ENCODE assay signal across 16 cellular contexts in genomic region chrX:87525771-87526229, GRCh38. TPM values are rescaled to one million over a fixed set of nuclear protein-coding genes. Genes with fewer than 3 reads are reported as not detected.
A peak's percentile ranks its signal among the peaks of the same experiment; 100 is the strongest.
DNase-seq lines count a peak whose midpoint lies in the region; ATAC-seq and TF ChIP-seq lines count a peak whose summit lies in the region.
"Had no signal": no experiment of that assay in that cellular context is flagged by ENCODE, and none has a peak within 500 bp of the region (broad histone marks: within the 10 kb centered on the region; RNA-seq: fewer than 3 reads in every experiment).

No MANE protein-coding gene starts in this region.

- DNase-seq in HPDE6-E6E7 (ENCODE audit: extremely low spot score) (peak; percentile 17), RKO (ENCODE audit: low spot score) (peak; percentile 78), epithelial cell of esophagus (ENCODE audit: low read depth) (peak; percentile 73), renal cortical epithelial cell (ENCODE audit: low read depth) (peak; percentile 33), NCI-H2107 treated with DMSO at 0.1 percent for 48 hours (lab: John Stamatoyannopoulos, UW; ENCODE audit: unreplicated experiment) (no peak)
- DNase-seq in stimulated activated effector memory CD8-positive, alpha-beta T cell treated with anti-CD3 and anti-CD28 coated beads, Interleukin-12 subunit alpha, Interleukin-12 subunit beta, amount 100 ng/mL, for 72 hours (ENCODE audit: low spot score in 2 of 2) = no peak
- no peak for DNase-seq in central memory CD4-positive, alpha-beta T cell
- DNase-seq: activated naive CD4-positive, alpha-beta T cell; left ventricle myocardium superior; NCI-H345; stimulated activated CD4-positive, alpha-beta T cell treated with anti-CD3 and anti-CD28 coated beads, Interleukin-2, amount 100 ng/mL, for 48 hours; transverse colon had no signal

- no peak overlapping the region for H3K27ac Mint-ChIP-seq in stimulated activated effector memory CD8-positive, alpha-beta T cell treated with anti-CD3 and anti-CD28 coated beads, Interleukin-12 subunit alpha, Interleukin-12 subunit beta, amount 100 ng/mL, for 72 hours
- H3K27ac Mint-ChIP-seq: CD14-positive monocyte, WTC11 had no signal

- no peak for ATAC-seq in GM21717 (IDR thresholded peaks at IDR 0.05; ENCODE audit: unreplicated experiment)
- no peak for ATAC-seq in stimulated activated effector memory CD8-positive, alpha-beta T cell treated with anti-CD3 and anti-CD28 coated beads, Interleukin-12 subunit alpha, Interleukin-12 subunit beta, amount 100 ng/mL, for 72 hours
- ATAC-seq: left ventricle myocardium superior, WTC11 had no signal

- H3K9me3 Mint-ChIP-seq in stimulated activated effector memory CD8-positive, alpha-beta T cell treated with anti-CD3 and anti-CD28 coated beads, Interleukin-12 subunit alpha, Interleukin-12 subunit beta, amount 100 ng/mL, for 72 hours = no peaks in the 10 kb centered on the region
- H3K9me3 Mint-ChIP-seq: WTC11 had no signal

- no peak for TF ChIP-seq CTCF in epithelial cell of esophagus (IDR thresholded peaks at IDR 0.05; ENCODE audit: insufficient read depth, low read depth, low read length, missing control alignments)

- H3K4me3 ChIP-seq in epithelial cell of esophagus (ENCODE audit: low read length) = no peak overlapping the region
- H3K4me3 ChIP-seq: cardiac muscle cell, transverse colon had no signal

- H3K36me3 Mint-ChIP-seq in stimulated activated effector memory CD8-positive, alpha-beta T cell treated with anti-CD3 and anti-CD28 coated beads, Interleukin-12 subunit alpha, Interleukin-12 subunit beta, amount 100 ng/mL, for 72 hours = no peaks in the 10 kb centered on the region
- H3K36me3 Mint-ChIP-seq: CD14-positive monocyte, WTC11 had no signal

- no peaks in the 10 kb centered on the region for H3K4me1 Mint-ChIP-seq in stimulated activated effector memory CD8-positive, alpha-beta T cell treated with anti-CD3 and anti-CD28 coated beads, Interleukin-12 subunit alpha, Interleukin-12 subunit beta, amount 100 ng/mL, for 72 hours
- H3K4me1 Mint-ChIP-seq: CD14-positive monocyte had no signal

- no peak overlapping the region for H3K4me3 Mint-ChIP-seq in stimulated activated effector memory CD8-positive, alpha-beta T cell treated with anti-CD3 and anti-CD28 coated beads, Interleukin-12 subunit alpha, Interleukin-12 subunit beta, amount 100 ng/mL, for 72 hours
- H3K4me3 Mint-ChIP-seq: CD14-positive monocyte, WTC11 had no signal

RNA-seq across cellular contexts. Expression of gene KLHL4, which starts 8.2 kb away (rescaled TPM):
- 2.6 and 3.6 TPM in 2 replicates for total RNA-seq in renal cortical epithelial cell

Comparison
In these comparisons a context has a peak if more than half of its experiments do, and no peak if none do; other contexts are left out.
1. DNase-seq: peak in HPDE6-E6E7 (single experiment), RKO (single experiment), epithelial cell of esophagus (single experiment) and renal cortical epithelial cell (single experiment); none in NCI-H2107 treated with DMSO at 0.1 percent for 48 hours (single experiment), stimulated activated effector memory CD8-positive, alpha-beta T cell treated with anti-CD3 and anti-CD28 coated beads, Interleukin-12 subunit alpha, Interleukin-12 subunit beta, amount 100 ng/mL, for 72 hours (0 of 2) and central memory CD4-positive, alpha-beta T cell (single experiment).